8 cellular contexts compared by ENCODE assay signal in the genomic region with DNA sequence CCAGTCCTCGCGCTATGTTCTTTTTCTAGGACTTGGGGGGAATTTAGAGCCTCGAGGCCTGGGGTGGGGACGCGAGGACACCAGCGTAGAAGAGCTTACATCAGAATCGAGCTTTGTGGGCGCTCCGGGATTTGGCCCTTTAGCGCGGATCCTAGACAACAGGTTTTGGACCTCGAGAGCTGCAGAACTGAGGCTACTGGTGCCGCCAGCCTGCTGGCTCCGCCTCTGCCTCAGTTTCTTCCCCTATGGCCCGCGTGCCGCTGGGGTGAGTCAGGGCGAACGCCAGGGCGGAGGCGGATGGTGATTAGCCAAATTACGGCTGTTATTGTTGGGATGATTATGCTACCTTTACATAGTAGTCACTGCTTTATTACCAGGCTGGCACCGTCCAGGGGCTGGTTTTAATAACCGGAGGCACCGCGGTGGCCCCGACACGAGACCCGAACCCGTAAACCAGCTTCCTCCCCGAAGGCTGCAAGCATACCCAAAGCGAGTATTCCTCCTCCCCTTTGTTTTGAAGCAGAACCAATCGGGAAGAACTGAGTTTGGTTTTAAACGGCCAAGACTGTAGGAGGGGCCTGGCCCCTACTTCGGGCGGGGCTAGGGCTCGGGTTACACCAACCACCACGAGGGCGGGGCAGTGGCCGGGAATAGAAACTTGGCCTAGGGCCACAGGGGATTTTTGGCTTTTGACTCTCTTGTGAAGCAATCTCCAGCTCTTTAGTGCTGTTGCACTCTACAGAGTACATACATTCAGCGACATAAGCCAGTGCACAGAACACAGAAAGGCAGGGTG. TPM values are rescaled to one million over a fixed set of nuclear protein-coding genes. Genes with fewer than 3 reads are reported as not detected.
DNase-seq lines count a peak whose midpoint lies in the region; ATAC-seq and TF ChIP-seq lines count a peak whose summit lies in the region.

No MANE protein-coding gene starts in this region.

- in situ Hi-C loops in GM13976 (cut with MboI; ENCODE audit: low sequenced_read_pairs, unreplicated experiment), result no loop called here

- H3K27me3 ChIP-seq in adrenal gland (no peaks in the 10 kb centered on the region), heart left ventricle (no peaks in the 10 kb centered on the region)

- H3K27me3 Mint-ChIP-seq in type B pancreatic cell, result no peaks in the 10 kb centered on the region

- H3K9me3 ChIP-seq in adrenal gland (replicated peaks in 1 of 3) (no peaks in the 10 kb centered on the region), heart left ventricle (no peaks in the 10 kb centered on the region)

- H3K4me3 ChIP-seq in adrenal gland, result peak overlapping the region in 3 of 4 donors; percentile 43 to 97 (median 83)
- H3K4me3 ChIP-seq in heart left ventricle, result peak overlapping the region; percentile 66 to 97 (median 84)

- TF ChIP-seq POLR2A in adrenal gland (IDR thresholded peaks at IDR 0.05) (peak; percentile 71 to 98), heart left ventricle (IDR thresholded peaks at IDR 0.05) (peak; percentile 87 to 96)

- 0 to 1% (median 0%) methylated on average over 2 to 41 of the region's 41 CpGs for WGBS in adrenal gland, 4 donors
- 0% methylated on average over 34 to 41 of the region's 41 CpGs for WGBS in heart left ventricle, 4 donors

- H3K9me3 Mint-ChIP-seq in type B pancreatic cell, result no peaks in the 10 kb centered on the region

- intact Hi-C loops in adrenal gland (cut with DNase I), result no loop called here
- intact Hi-C loops in heart left ventricle (cut with DNase I), result loop anchor here in 1 of 10 donors (10.0 kb wide), 1 partner anchor 615 kb away; a partner anchor contains a TSS

- H3K27ac ChIP-seq in adrenal gland (peak overlapping the region; percentile 82 to 95 (median 90)), heart left ventricle (peak overlapping the region; percentile 89 to 100 (median 98))

- H3K4me3 Mint-ChIP-seq in type B pancreatic cell, result peak overlapping the region; percentile 98

- peak; percentile 98 for DNase-seq in GM13976 (ENCODE audit: low spot score)
- DNase-seq in NCI-H1436 treated with DMSO at 0.1 percent for 48 hours (lab: John Stamatoyannopoulos, UW), result peak; percentile 94
- peak; percentile 75 for DNase-seq in T follicular helper cell (ENCODE audit: low read depth)
- DNase-seq in adrenal gland, result peak; percentile 94 to 98 (median 97)
- DNase-seq in heart left ventricle, result peak; percentile 95 to 97 (median 96)
- DNase-seq in pons (ENCODE audit: low spot score), result peak; percentile 96
- peak; percentile 91 for DNase-seq in type B pancreatic cell (ENCODE audit: extremely low spot score, unreplicated experiment)

- peaks cover 0 to 16% of the 10 kb centered on the region in 2 donors for H3K36me3 ChIP-seq in adrenal gland (replicated peaks in 1 of 2)
- peaks cover 0 to 20% (median 14%) of the 10 kb centered on the region in 9 donors for H3K36me3 ChIP-seq in heart left ventricle

- ATAC-seq in HG02852 (IDR thresholded peaks at IDR 0.05; ENCODE audit: unreplicated experiment) (peak; percentile 63), heart left ventricle (peak; percentile 87 to 93 (median 89))

- H3K27ac Mint-ChIP-seq in type B pancreatic cell, result peak overlapping the region; percentile 100

- H3K36me3 Mint-ChIP-seq in type B pancreatic cell, result peaks cover 14% of the 10 kb centered on the region

- TF ChIP-seq CTCF in GM13976 (IDR thresholded peaks at IDR 0.05; ENCODE audit: borderline replicate concordance, control extremely low read depth, extremely low read depth, insufficient read depth, missing control alignments) (no peak), adrenal gland (IDR thresholded peaks at IDR 0.05) (no peak), heart left ventricle (IDR thresholded peaks at IDR 0.05) (no peak), type B pancreatic cell (conservative IDR thresholded peaks at IDR 0.05) (no peak)

- H3K4me1 ChIP-seq in adrenal gland (replicated peaks in 1 of 2), result peaks cover 9 to 22% of the 10 kb centered on the region in 2 donors
- H3K4me1 ChIP-seq in heart left ventricle, result peaks cover 3 to 34% (median 26%) of the 10 kb centered on the region in 12 donors

- peaks cover 28% of the 10 kb centered on the region for H3K4me1 Mint-ChIP-seq in type B pancreatic cell (ENCODE audit: unreplicated experiment)

RNA-seq across cellular contexts. Expression of a gene that starts 0.6 kb away (rescaled TPM):
- total RNA-seq in adrenal gland (10 to 100 TPM; 16.5 to 59.3 (median 39.8) TPM), heart left ventricle (10 to 100 TPM; 16.6 to 37.1 (median 26.1) TPM), type B pancreatic cell (ENCODE audit: low replicate concordance) (48.6 and 77.6 TPM in 2 replicates)
- polyA plus RNA-seq in adrenal gland (10 to 100 TPM; 26.9 to 73.5 (median 65.1) TPM), heart left ventricle (10 to 100 TPM; 24.1 to 37.0 TPM)

RNA-seq across cellular contexts. Expression of a gene that starts 5.9 kb away (rescaled TPM):
- total RNA-seq in adrenal gland, result 100 to 1,000 TPM in 1 of 8 donors, 10 to 100 TPM in 7; 16.1 to 112 (median 28.9) TPM
- 10 to 100 TPM; 15.2 to 26.2 (median 18.2) TPM for polyA plus RNA-seq in adrenal gland
- 10 to 100 TPM; 24.5 to 33.7 (median 26.6) TPM for total RNA-seq in heart left ventricle
- 10 to 100 TPM; 19.8 to 38.6 TPM for polyA plus RNA-seq in heart left ventricle
- total RNA-seq in type B pancreatic cell (ENCODE audit: low replicate concordance), result 33.3 and 40.0 TPM in 2 replicates

RNA-seq across cellular contexts. Expression of a gene that starts 15.1 kb away (rescaled TPM):
- total RNA-seq in adrenal gland, result under 1 TPM in 6 of 8 donors, not detected in 2; 0.20 to 0.69 (median 0.35) TPM
- polyA plus RNA-seq in adrenal gland, result under 1 TPM; 0.22 to 0.72 (median 0.71) TPM
- under 1 TPM in 6 of 9 donors, not detected in 3; 0.09 to 0.18 (median 0.14) TPM for total RNA-seq in heart left ventricle
- under 1 TPM; 0.29 to 0.50 TPM for polyA plus RNA-seq in heart left ventricle
- total RNA-seq in type B pancreatic cell (ENCODE audit: low replicate concordance), result 0.14 and 0.53 TPM in 2 replicates

RNA-seq across cellular contexts. Expression of a gene that starts 53.7 kb away (rescaled TPM):
- 10 to 100 TPM in 7 of 8 donors, 1 to 10 TPM in 1; 7.5 to 25.0 (median 14.2) TPM for total RNA-seq in adrenal gland
- 10 to 100 TPM in 1 of 3 donors, 1 to 10 TPM in 2; 1.5 to 10.3 (median 2.7) TPM for polyA plus RNA-seq in adrenal gland
- 10 to 100 TPM in 5 of 9 donors, 1 to 10 TPM in 4; 5.5 to 12.2 (median 10.1) TPM for total RNA-seq in heart left ventricle
- polyA plus RNA-seq in heart left ventricle, result 1 to 10 TPM; 2.3 to 3.2 TPM
- total RNA-seq in type B pancreatic cell (ENCODE audit: low replicate concordance), result 33.2 and 37.6 TPM in 2 replicates

RNA-seq across cellular contexts. Expression of a gene that starts 53.9 kb away (rescaled TPM):
- total RNA-seq in adrenal gland (10 to 100 TPM; 16.1 to 36.8 (median 21.9) TPM), heart left ventricle (10 to 100 TPM; 11.8 to 22.4 (median 17.2) TPM), type B pancreatic cell (ENCODE audit: low replicate concordance) (39.2 and 61.1 TPM in 2 replicates)
- polyA plus RNA-seq in adrenal gland (10 to 100 TPM; 10.9 to 26.2 (median 14.8) TPM), heart left ventricle (10 to 100 TPM in 1 of 2 donors, 1 to 10 TPM in 1; 6.0 to 12.7 TPM)

Comparison
In these comparisons a context has a peak if more than half of its experiments do, and no peak if none do; other contexts are left out.
1. Peak in every context shown above with its lines: DNase-seq, ATAC-seq, H3K4me3 ChIP-seq and H3K27ac ChIP-seq.